ENCODE assay signal across 13 cellular contexts in genomic region chr2:101241158-101241557, GRCh38. TPM values are rescaled to one million over a fixed set of nuclear protein-coding genes. Genes with fewer than 3 reads are reported as not detected.
DNase-seq lines count a peak whose midpoint lies in the region; ATAC-seq and TF ChIP-seq lines count a peak whose summit lies in the region.
"Had no signal": no experiment of that assay in that cellular context is flagged by ENCODE, and none has a peak within 500 bp of the region (broad histone marks: within the 10 kb centered on the region; RNA-seq: fewer than 3 reads in every experiment).

No MANE protein-coding gene starts in this region.

- no peaks in the 10 kb centered on the region for H3K79me2 ChIP-seq in GM23248 (ENCODE audit: insufficient read depth)
- H3K79me2 ChIP-seq in PC-3 (ENCODE audit: low read length) = no peaks in the 10 kb centered on the region
- H3K79me2 ChIP-seq in smooth muscle cell (ENCODE audit: low read depth) = no peaks in the 10 kb centered on the region

- no peak overlapping the region for H3K9ac ChIP-seq in GM23248
- no peak overlapping the region for H3K9ac ChIP-seq in PC-3 (ENCODE audit: low read length)
- no peak overlapping the region for H3K9ac ChIP-seq in smooth muscle cell (ENCODE audit: low read depth)
- H3K9ac ChIP-seq: BLaER1 treated with 17β-estradiol and CSF1 and Interleukin-3, amounts not matched to agents 10 nM and 100 nM had no signal

- no peak for DNase-seq in GM23248
- DNase-seq in PC-3 = no peak
- peak; percentile 46 for DNase-seq in myocyte (ENCODE audit: low read depth)
- DNase-seq in smooth muscle cell (lab: John Stamatoyannopoulos, UW; ENCODE audit: unreplicated experiment) = no peak
- no peak for DNase-seq in COLO829 (ENCODE audit: low spot score)
- no peak for DNase-seq in retina
- no peak for DNase-seq in SW 1271 (lab: John Stamatoyannopoulos, UW)
- DNase-seq: H7, NCI-H1417, NCI-H1930, NCI-H2171, NCI-H774 had no signal

- H3K9me3 ChIP-seq in GM23248 (ENCODE audit: low read depth) (no peaks in the 10 kb centered on the region), PC-3 (ENCODE audit: low read length) (no peaks in the 10 kb centered on the region), smooth muscle cell (replicated peaks; ENCODE audit: low read depth) (no peaks in the 10 kb centered on the region)

- H3K4me3 ChIP-seq in GM23248 (no peak overlapping the region), PC-3 (ENCODE audit: low read length) (no peak overlapping the region), smooth muscle cell (no peak overlapping the region)
- H3K4me3 ChIP-seq: BLaER1 treated with 17β-estradiol and CSF1 and Interleukin-3, amounts not matched to agents 10 nM and 100 nM had no signal

- in situ Hi-C loops in GM23248 (cut with MboI) = no loop called here

- CTCF ChIA-PET in PC-3 (lab: Charles Lee) = interaction anchor here (0.6 kb wide), 1 partner anchor 38 kb away, joined by 3 read pairs; no protein-coding TSS in a partner anchor

- no peak overlapping the region for H3K4me2 ChIP-seq in GM23248 (ENCODE audit: unreplicated experiment)
- peak overlapping the region; percentile 81; the same call in 1 of the 2 replicates for H3K4me2 ChIP-seq in PC-3 (ENCODE audit: low read length)
- H3K4me2 ChIP-seq in smooth muscle cell = peak overlapping the region; percentile 53
- H3K4me2 ChIP-seq: BLaER1 treated with 17β-estradiol and CSF1 and Interleukin-3, amounts not matched to agents 10 nM and 100 nM had no signal

- no peak for ATAC-seq in PC-3

- WGBS in GM23248 (ENCODE audit: low coverage in 1 of 2, low lambda C conversion rate in 2 of 2, missing lambda C conversion rate in 2 of 2), 2 experiments = 56 to 58% methylated on average over 5 of the region's 5 CpGs
- 43% methylated on average over 5 of the region's 5 CpGs for WGBS in smooth muscle cell (ENCODE audit: low lambda C conversion rate)

- H3F3A ChIP-seq in GM23248 (ENCODE audit: insufficient read depth) (no peaks in the 10 kb centered on the region), PC-3 (ENCODE audit: low read length, unreplicated experiment) (no peaks in the 10 kb centered on the region), smooth muscle cell (ENCODE audit: low read depth) (no peaks in the 10 kb centered on the region)

- no TSS peak for BruUV-seq in PC-3 (replicated peaks; lab: Mats Ljungman, UMichigan)

- H3K36me3 ChIP-seq in GM23248 (ENCODE audit: low read depth) = no peaks in the 10 kb centered on the region
- H3K36me3 ChIP-seq in PC-3 (ENCODE audit: low read depth, low read length) = no peaks in the 10 kb centered on the region
- no peaks in the 10 kb centered on the region for H3K36me3 ChIP-seq in smooth muscle cell (ENCODE audit: low read depth)
- H3K36me3 ChIP-seq: BLaER1 treated with 17β-estradiol and CSF1 and Interleukin-3, amounts not matched to agents 10 nM and 100 nM had no signal

- H3K4me1 ChIP-seq in GM23248 (ENCODE audit: insufficient read depth) = no peaks in the 10 kb centered on the region
- H3K4me1 ChIP-seq in PC-3 (ENCODE audit: insufficient read depth, low read length) = peaks cover 30% of the 10 kb centered on the region
- no peaks in the 10 kb centered on the region for H3K4me1 ChIP-seq in smooth muscle cell (ENCODE audit: low read depth)

- H3K27ac ChIP-seq in GM23248 = no peak overlapping the region
- no peak overlapping the region for H3K27ac ChIP-seq in PC-3 (ENCODE audit: low read length)
- peak overlapping the region; percentile 41 for H3K27ac ChIP-seq in smooth muscle cell (ENCODE audit: low read depth)
- H3K27ac ChIP-seq: BLaER1 treated with 17β-estradiol and CSF1 and Interleukin-3, amounts not matched to agents 10 nM and 100 nM had no signal

- TF ChIP-seq CTCF in PC-3 (conservative IDR thresholded peaks at IDR 0.05; ENCODE audit: low read depth, low read length) (no peak), smooth muscle cell (IDR thresholded peaks at IDR 0.05; ENCODE audit: borderline replicate concordance, insufficient read depth, poor library complexity, severe bottlenecking) (no peak)

- H3K27me3 ChIP-seq in GM23248 (replicated peaks; ENCODE audit: insufficient read depth) (no peaks in the 10 kb centered on the region), PC-3 (ENCODE audit: low read length) (no peaks in the 10 kb centered on the region), smooth muscle cell (ENCODE audit: low read depth) (no peaks in the 10 kb centered on the region)
- H3K27me3 ChIP-seq: BLaER1 treated with 17β-estradiol and CSF1 and Interleukin-3, amounts not matched to agents 10 nM and 100 nM had no signal

- H2AFZ ChIP-seq in GM23248 = peak overlapping the region; percentile 69; the same call in 1 of the 2 replicates
- no peak overlapping the region for H2AFZ ChIP-seq in PC-3 (ENCODE audit: low read length)
- H2AFZ ChIP-seq in smooth muscle cell (ENCODE audit: low read depth) = no peak overlapping the region

- POLR2A ChIA-PET in PC-3 (lab: Charles Lee; ENCODE audit: unreplicated experiment) = no interaction called here

- H3K9me2 ChIP-seq in GM23248 (ENCODE audit: insufficient read depth) (no peaks in the 10 kb centered on the region), PC-3 (replicated peaks; ENCODE audit: low read length) (no peaks in the 10 kb centered on the region)

- intact Hi-C loops in PC-3 (cut with micrococcal nuclease) = no loop called here

- no peaks in the 10 kb centered on the region for H4K20me1 ChIP-seq in GM23248 (ENCODE audit: insufficient read depth)
- no peaks in the 10 kb centered on the region for H4K20me1 ChIP-seq in PC-3 (ENCODE audit: low read length)
- no peaks in the 10 kb centered on the region for H4K20me1 ChIP-seq in smooth muscle cell (ENCODE audit: low read depth)
- H4K20me1 ChIP-seq: BLaER1 treated with 17β-estradiol and CSF1 and Interleukin-3, amounts not matched to agents 10 nM and 100 nM had no signal

RNA-seq across cellular contexts. Expression of gene CNOT11, which starts 11.5 kb away (rescaled TPM):
- 30.6 and 33.3 TPM in 2 replicates for total RNA-seq in GM23248 (2014; rRNA removed; shearing (Covaris generic))
- polyA plus RNA-seq in GM23248 (2016; fragmentation: Nextera tagmentation; extraction: Ambion mirVana) (22.6 and 24.6 TPM in 2 replicates), smooth muscle cell (50.0 and 54.6 TPM in 2 replicates)
- total RNA-seq in PC-3 (2014; rRNA removed) (44.9 and 48.5 TPM in 2 replicates), myocyte (42.9 and 51.2 TPM in 2 replicates), smooth muscle cell (53.8 and 65.2 TPM in 2 replicates)
- 26.1 TPM for polyA plus RNA-seq in myocyte (2012)
